1 cellular context compared by ENCODE assay signal in the genomic region with DNA sequence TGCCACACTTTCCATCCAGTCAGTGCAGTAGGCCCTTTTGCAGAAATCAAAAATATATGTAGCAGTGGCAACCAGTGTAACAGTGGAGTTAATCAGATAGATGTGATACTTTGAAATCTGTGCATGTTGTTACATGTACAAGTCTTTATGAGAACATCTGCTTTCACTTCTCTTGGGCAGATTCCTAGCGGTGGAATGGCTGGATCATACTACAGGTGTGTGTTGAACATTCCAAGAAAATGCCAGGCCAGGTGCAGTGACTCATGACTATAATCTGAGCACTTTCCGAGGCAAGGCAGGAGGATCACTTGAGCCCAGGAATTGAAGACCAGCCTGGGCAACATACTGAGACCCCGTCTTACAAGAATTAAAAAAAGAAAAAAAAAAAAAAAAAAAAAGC.
TF ChIP-seq lines count a peak whose summit lies in the region.

No MANE protein-coding gene starts in this region.

TF ChIP-seq in HEK293, 187 proteins besides CTCF, POLR2A, EP300 and RAD21 (continued from another document):
- TF ChIP-seq, protein P1, sequence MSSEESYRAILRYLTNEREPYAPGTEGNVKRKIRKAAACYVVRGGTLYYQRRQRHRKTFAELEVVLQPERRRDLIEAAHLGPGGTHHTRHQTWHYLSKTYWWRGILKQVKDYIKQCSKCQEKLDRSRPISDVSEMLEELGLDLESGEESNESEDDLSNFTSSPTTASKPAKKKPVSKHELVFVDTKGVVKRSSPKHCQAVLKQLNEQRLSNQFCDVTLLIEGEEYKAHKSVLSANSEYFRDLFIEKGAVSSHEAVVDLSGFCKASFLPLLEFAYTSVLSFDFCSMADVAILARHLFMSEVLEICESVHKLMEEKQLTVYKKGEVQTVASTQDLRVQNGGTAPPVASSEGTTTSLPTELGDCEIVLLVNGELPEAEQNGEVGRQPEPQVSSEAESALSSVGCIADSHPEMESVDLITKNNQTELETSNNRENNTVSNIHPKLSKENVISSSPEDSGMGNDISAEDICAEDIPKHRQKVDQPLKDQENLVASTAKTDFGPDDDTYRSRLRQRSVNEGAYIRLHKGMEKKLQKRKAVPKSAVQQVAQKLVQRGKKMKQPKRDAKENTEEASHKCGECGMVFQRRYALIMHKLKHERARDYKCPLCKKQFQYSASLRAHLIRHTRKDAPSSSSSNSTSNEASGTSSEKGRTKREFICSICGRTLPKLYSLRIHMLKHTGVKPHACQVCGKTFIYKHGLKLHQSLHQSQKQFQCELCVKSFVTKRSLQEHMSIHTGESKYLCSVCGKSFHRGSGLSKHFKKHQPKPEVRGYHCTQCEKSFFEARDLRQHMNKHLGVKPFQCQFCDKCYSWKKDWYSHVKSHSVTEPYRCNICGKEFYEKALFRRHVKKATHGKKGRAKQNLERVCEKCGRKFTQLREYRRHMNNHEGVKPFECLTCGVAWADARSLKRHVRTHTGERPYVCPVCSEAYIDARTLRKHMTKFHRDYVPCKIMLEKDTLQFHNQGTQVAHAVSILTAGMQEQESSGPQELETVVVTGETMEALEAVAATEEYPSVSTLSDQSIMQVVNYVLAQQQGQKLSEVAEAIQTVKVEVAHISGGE (tag by site-specific recombination; conservative IDR thresholded peaks at IDR 0.05; ENCODE audit: low read depth), result no peak
- peak; percentile 27; the same call in 1 of the 2 replicates for TF ChIP-seq SCRT2 (tag by site-specific recombination; IDR thresholded peaks at IDR 0.05)
TF ChIP-seq in HEK293: peak in this region for 2.
